Comparison of ENCODE assay signal across 28 cellular contexts in the genomic region with DNA sequence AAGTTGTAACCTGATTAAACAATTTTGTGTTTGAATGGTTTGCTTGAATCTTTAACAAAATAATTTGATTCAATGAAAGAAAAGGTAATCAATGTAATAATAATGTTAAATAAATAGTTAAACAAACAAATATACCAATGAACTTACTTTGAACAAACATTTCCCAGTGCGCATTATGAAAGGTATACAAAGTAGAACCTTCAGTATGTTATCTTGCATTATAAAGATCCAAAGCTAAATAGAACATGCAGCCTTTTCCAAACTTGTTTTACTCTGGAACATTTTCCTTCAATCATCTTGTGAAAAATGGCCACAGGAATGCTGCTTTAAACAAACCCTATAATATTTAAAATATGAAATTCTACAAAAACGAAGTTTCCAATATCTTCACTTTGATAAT.
"Had no signal": no experiment of that assay in that cellular context is flagged by ENCODE, and none has a peak within 500 bp of the region (broad histone marks: within the 10 kb centered on the region; RNA-seq: fewer than 3 reads in every experiment).

No MANE protein-coding gene starts in this region.

- H3K9me3 ChIP-seq: ovary, psoas muscle, right lobe of liver, sigmoid colon, stomach, thoracic aorta, thyroid gland, tibial nerve, upper lobe of left lung, vagina had no signal

- H3K4me1 Mint-ChIP-seq: natural killer cell; nephron; stimulated activated effector memory CD8-positive, alpha-beta T cell treated with anti-CD3 and anti-CD28 coated beads, Interleukin-12 subunit alpha, Interleukin-12 subunit beta, amount 100 ng/mL, for 72 hours had no signal

- H3K9ac ChIP-seq: neural progenitor cell, parathyroid adenoma had no signal

- H3K4me2 ChIP-seq: neural progenitor cell had no signal

- H3K4me3 Mint-ChIP-seq: natural killer cell; nephron; neural progenitor cell; stimulated activated effector memory CD8-positive, alpha-beta T cell treated with anti-CD3 and anti-CD28 coated beads, Interleukin-12 subunit alpha, Interleukin-12 subunit beta, amount 100 ng/mL, for 72 hours; stimulated activated naive B cell treated with anti-CD40 and anti-IgM and Interleukin-4, amounts not matched to agents 10 μg/mL and 1 μg/mL and 100 μg/mL, for 72 hours; stimulated activated naive CD8-positive, alpha-beta T cell treated with anti-CD3 and anti-CD28 coated beads, Interleukin-15, Interleukin-2, amounts not matched to agents 100 ng/mL and 50 ng/mL, for 24 hours had no signal

- H3K4me1 ChIP-seq: parathyroid adenoma, psoas muscle, right lobe of liver, sigmoid colon, upper lobe of left lung, vagina had no signal

- H3K27ac ChIP-seq: neural progenitor cell, ovary, parathyroid adenoma, psoas muscle, right lobe of liver, sigmoid colon, stomach, thoracic aorta, thyroid gland, tibial nerve, upper lobe of left lung, vagina had no signal

- H3K27ac Mint-ChIP-seq: natural killer cell; nephron; neural progenitor cell; progenitor cell of endocrine pancreas; stimulated activated effector memory CD8-positive, alpha-beta T cell treated with anti-CD3 and anti-CD28 coated beads, Interleukin-12 subunit alpha, Interleukin-12 subunit beta, amount 100 ng/mL, for 72 hours; stimulated activated naive B cell treated with anti-CD40 and anti-IgM and Interleukin-4, amounts not matched to agents 10 μg/mL and 1 μg/mL and 100 μg/mL, for 72 hours; stimulated activated naive CD8-positive, alpha-beta T cell treated with anti-CD3 and anti-CD28 coated beads, Interleukin-15, Interleukin-2, amounts not matched to agents 100 ng/mL and 50 ng/mL, for 24 hours had no signal

- H3K36me3 ChIP-seq: neural progenitor cell, ovary, right lobe of liver, sigmoid colon, stomach, thoracic aorta, thyroid gland, tibial nerve, upper lobe of left lung, vagina had no signal

- H3K27me3 ChIP-seq: neural progenitor cell, ovary, right lobe of liver, sigmoid colon, stomach, thyroid gland, tibial nerve, upper lobe of left lung, vagina had no signal

- H3K4me3 ChIP-seq: neural progenitor cell, ovary, psoas muscle, right lobe of liver, sigmoid colon, stomach, thoracic aorta, thyroid gland, tibial nerve, upper lobe of left lung, vagina had no signal

- H3K9me3 Mint-ChIP-seq: nephron; neural progenitor cell; stimulated activated naive B cell treated with anti-CD40 and anti-IgM and Interleukin-4, amounts not matched to agents 10 μg/mL and 1 μg/mL and 100 μg/mL, for 72 hours; stimulated activated naive CD8-positive, alpha-beta T cell treated with anti-CD3 and anti-CD28 coated beads, Interleukin-15, Interleukin-2, amounts not matched to agents 100 ng/mL and 50 ng/mL, for 24 hours had no signal

- H3K36me3 Mint-ChIP-seq: natural killer cell; neural progenitor cell; stimulated activated effector memory CD8-positive, alpha-beta T cell treated with anti-CD3 and anti-CD28 coated beads, Interleukin-12 subunit alpha, Interleukin-12 subunit beta, amount 100 ng/mL, for 72 hours; stimulated activated naive B cell treated with anti-CD40 and anti-IgM and Interleukin-4, amounts not matched to agents 10 μg/mL and 1 μg/mL and 100 μg/mL, for 72 hours had no signal

- H3K27me3 Mint-ChIP-seq: progenitor cell of endocrine pancreas; stimulated activated naive B cell treated with anti-CD40 and anti-IgM and Interleukin-4, amounts not matched to agents 10 μg/mL and 1 μg/mL and 100 μg/mL, for 72 hours; stimulated activated naive CD8-positive, alpha-beta T cell treated with anti-CD3 and anti-CD28 coated beads, Interleukin-15, Interleukin-2, amounts not matched to agents 100 ng/mL and 50 ng/mL, for 24 hours had no signal

- DNase-seq: natural killer cell; occipital lobe; ovary; posterior cingulate gyrus; psoas muscle; right cardiac atrium; right lobe of liver; sigmoid colon; small intestine; stimulated activated CD4-positive, alpha-beta T cell treated with anti-CD3 and anti-CD28 coated beads, Interleukin-15, amount 100 ng/mL, for 24 hours; stimulated activated CD4-positive, alpha-beta T cell treated with anti-CD3 and anti-CD28 coated beads, Interleukin-2, amount 100 ng/mL, for 24 hours; stimulated activated CD4-positive, alpha-beta T cell treated with anti-CD3 and anti-CD28 coated beads, Interleukin-2, amount 100 ng/mL, for 48 hours; stimulated activated CD4-positive, alpha-beta T cell treated with anti-CD3 and anti-CD28 coated beads, Interleukin-4, amount 100 ng/mL, for 24 hours; stimulated activated naive B cell treated with anti-CD40 and anti-IgM and Interleukin-4, amounts not matched to agents 10 μg/mL and 1 μg/mL and 100 μg/mL, for 72 hours; stimulated activated naive CD4-positive, alpha-beta T cell treated with Interleukin-2 at 50 U/mL for 16 hours; stomach; thyroid gland; trophoblast cell; upper lobe of left lung had no signal
